2 cellular contexts compared by ENCODE assay signal in the genomic region with DNA sequence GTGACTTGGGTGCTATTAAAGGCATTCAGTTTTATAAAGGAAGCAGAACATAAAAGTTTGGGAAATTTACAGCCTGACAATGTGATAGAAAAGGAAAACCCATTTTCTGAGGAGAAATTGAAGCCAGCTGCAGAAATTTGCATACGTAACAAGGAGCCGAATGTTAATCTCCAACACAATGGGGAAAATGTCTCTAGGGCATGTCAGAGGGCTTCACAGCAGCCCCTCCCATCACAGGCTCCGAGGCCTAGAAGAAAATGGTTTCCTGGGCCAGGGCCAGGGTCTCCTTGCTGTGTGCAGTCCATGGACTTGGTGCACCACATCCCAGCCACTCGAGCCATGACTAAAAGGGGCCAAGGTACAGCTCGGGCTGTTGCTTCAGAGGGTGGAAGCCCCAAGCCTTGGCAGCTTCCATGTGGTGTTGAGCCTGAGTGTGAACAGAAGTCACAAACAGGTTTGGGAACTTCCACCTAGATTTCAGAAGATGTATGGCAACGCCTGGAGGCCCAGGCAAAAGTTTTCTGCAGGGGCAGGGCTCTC.
TF ChIP-seq lines count a peak whose summit lies in the region.

No MANE protein-coding gene starts in this region.

TF ChIP-seq in liver, 16 proteins besides CTCF, POLR2A, EP300 and RAD21:
- no peak for TF ChIP-seq NR2F2 (IDR thresholded peaks at IDR 0.05)
- no peak for TF ChIP-seq FOXA1 (IDR thresholded peaks at IDR 0.05)
- TF ChIP-seq REST (IDR thresholded peaks at IDR 0.05), result no peak
- no peak for TF ChIP-seq ATF3 (IDR thresholded peaks at IDR 0.05)
- no peak for TF ChIP-seq ZBTB33 (IDR thresholded peaks at IDR 0.05)
- no peak for TF ChIP-seq EGR1 (IDR thresholded peaks at IDR 0.05; ENCODE audit: low read depth in 2 of 2)
- no peak for TF ChIP-seq FOXA2 (IDR thresholded peaks at IDR 0.05)
- no peak for TF ChIP-seq MAX (IDR thresholded peaks at IDR 0.05)
- TF ChIP-seq RXRA (IDR thresholded peaks at IDR 0.05), result peak in 1 of 2 donors; percentile 12
- TF ChIP-seq JUND (IDR thresholded peaks at IDR 0.05), result no peak
- peak; percentile 66 to 75 for TF ChIP-seq HNF4A (conservative IDR thresholded peaks at IDR 0.05)
- no peak for TF ChIP-seq GABPA (IDR thresholded peaks at IDR 0.05 in 1 of 2, conservative IDR thresholded peaks at IDR 0.05 in 1 of 2)
- no peak for TF ChIP-seq YY1 (IDR thresholded peaks at IDR 0.05)
- peak; percentile 25 for TF ChIP-seq HNF4G (IDR thresholded peaks at IDR 0.05)
- TF ChIP-seq TAF1 (conservative IDR thresholded peaks at IDR 0.05), result no peak
- peak; percentile 41 for TF ChIP-seq SP1 (IDR thresholded peaks at IDR 0.05)

TF ChIP-seq in HepG2, 621 proteins besides CTCF, POLR2A, EP300 and RAD21:
- TF ChIP-seq NPAS2 (CRISPR knock-in tag; IDR thresholded peaks at IDR 0.05; ENCODE audit: borderline replicate concordance) (no peak), ZBTB25 (CRISPR knock-in tag; IDR thresholded peaks at IDR 0.05) (no peak), ZBTB21 (CRISPR knock-in tag; IDR thresholded peaks at IDR 0.05) (no peak), ZNF326 (CRISPR knock-in tag; IDR thresholded peaks at IDR 0.05; ENCODE audit: borderline replicate concordance) (no peak), ATF4 (CRISPR knock-in tag; IDR thresholded peaks at IDR 0.05) (no peak), MAFK (conservative IDR thresholded peaks at IDR 0.05 in 1 of 2, IDR thresholded peaks at IDR 0.05 in 1 of 2; ENCODE audit: low read length in 2 of 2) (no peak)
- TF ChIP-seq, protein P1, sequence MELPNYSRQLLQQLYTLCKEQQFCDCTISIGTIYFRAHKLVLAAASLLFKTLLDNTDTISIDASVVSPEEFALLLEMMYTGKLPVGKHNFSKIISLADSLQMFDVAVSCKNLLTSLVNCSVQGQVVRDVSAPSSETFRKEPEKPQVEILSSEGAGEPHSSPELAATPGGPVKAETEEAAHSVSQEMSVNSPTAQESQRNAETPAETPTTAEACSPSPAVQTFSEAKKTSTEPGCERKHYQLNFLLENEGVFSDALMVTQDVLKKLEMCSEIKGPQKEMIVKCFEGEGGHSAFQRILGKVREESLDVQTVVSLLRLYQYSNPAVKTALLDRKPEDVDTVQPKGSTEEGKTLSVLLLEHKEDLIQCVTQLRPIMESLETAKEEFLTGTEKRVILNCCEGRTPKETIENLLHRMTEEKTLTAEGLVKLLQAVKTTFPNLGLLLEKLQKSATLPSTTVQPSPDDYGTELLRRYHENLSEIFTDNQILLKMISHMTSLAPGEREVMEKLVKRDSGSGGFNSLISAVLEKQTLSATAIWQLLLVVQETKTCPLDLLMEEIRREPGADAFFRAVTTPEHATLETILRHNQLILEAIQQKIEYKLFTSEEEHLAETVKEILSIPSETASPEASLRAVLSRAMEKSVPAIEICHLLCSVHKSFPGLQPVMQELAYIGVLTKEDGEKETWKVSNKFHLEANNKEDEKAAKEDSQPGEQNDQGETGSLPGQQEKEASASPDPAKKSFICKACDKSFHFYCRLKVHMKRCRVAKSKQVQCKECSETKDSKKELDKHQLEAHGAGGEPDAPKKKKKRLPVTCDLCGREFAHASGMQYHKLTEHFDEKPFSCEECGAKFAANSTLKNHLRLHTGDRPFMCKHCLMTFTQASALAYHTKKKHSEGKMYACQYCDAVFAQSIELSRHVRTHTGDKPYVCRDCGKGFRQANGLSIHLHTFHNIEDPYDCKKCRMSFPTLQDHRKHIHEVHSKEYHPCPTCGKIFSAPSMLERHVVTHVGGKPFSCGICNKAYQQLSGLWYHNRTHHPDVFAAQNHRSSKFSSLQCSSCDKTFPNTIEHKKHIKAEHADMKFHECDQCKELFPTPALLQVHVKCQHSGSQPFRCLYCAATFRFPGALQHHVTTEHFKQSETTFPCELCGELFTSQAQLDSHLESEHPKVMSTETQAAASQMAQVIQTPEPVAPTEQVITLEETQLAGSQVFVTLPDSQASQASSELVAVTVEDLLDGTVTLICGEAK (IDR thresholded peaks at IDR 0.05), result no peak
- TF ChIP-seq, protein P1 (CRISPR knock-in tag; IDR thresholded peaks at IDR 0.05), result no peak
